Comparison of ENCODE assay signal across 9 cellular contexts in genomic region chr13:107203146-107203847, GRCh38.
A peak's percentile ranks its signal among the peaks of the same experiment; 100 is the strongest.
DNase-seq lines count a peak whose midpoint lies in the region; ATAC-seq and TF ChIP-seq lines count a peak whose summit lies in the region.
"Had no signal": no experiment of that assay in that cellular context is flagged by ENCODE, and none has a peak within 500 bp of the region (broad histone marks: within the 10 kb centered on the region; RNA-seq: fewer than 3 reads in every experiment).

No MANE protein-coding gene starts in this region.

- no peak for TF ChIP-seq POLR2A in lower leg skin (IDR thresholded peaks at IDR 0.05)

- peak overlapping the region; percentile 61 for H3K27ac ChIP-seq in psoas muscle
- H3K27ac ChIP-seq: KMS-11 had no signal

- H3K9me3 ChIP-seq in psoas muscle: no peaks in the 10 kb centered on the region

- 68 to 73% (median 72%) methylated on average over 11 of the region's 11 CpGs for WGBS in psoas muscle, 3 donors
- WGBS in lower leg skin, 2 donors: 70 to 76% methylated on average over 11 of the region's 11 CpGs

- H3K27me3 ChIP-seq in psoas muscle (ENCODE audit: insufficient read depth in 3 of 3, low read length in 2 of 3): no peaks in the 10 kb centered on the region

- no peak for DNase-seq in psoas muscle
- no peak for DNase-seq in HPDE6-E6E7 (ENCODE audit: extremely low spot score)
- DNase-seq in stimulated activated CD8-positive, alpha-beta memory T cell treated with anti-CD3 and anti-CD28 coated beads, Interleukin-4, amount 100 ng/mL, for 48 hours: no peak
- DNase-seq in lower leg skin (ENCODE audit: low spot score in 2 of 2): no peak

- TF ChIP-seq CTCF in LNCAP (IDR thresholded peaks at IDR 0.05): peak; percentile 59
- peak; percentile 28 for TF ChIP-seq CTCF in psoas muscle (IDR thresholded peaks at IDR 0.05)
- no peak for TF ChIP-seq CTCF in lower leg skin (IDR thresholded peaks at IDR 0.05)

- H3K4me3 ChIP-seq in psoas muscle (no peak overlapping the region), lower leg skin (ENCODE audit: low read depth, poor library complexity, severe bottlenecking) (no peak overlapping the region)

- ATAC-seq in GM18517 (IDR thresholded peaks at IDR 0.05; ENCODE audit: unreplicated experiment) (peak; percentile 67), esophagus mucosa (peak; percentile 34), psoas muscle (no peak), GM21423 (IDR thresholded peaks at IDR 0.05; ENCODE audit: unreplicated experiment) (no peak)

- H3K36me3 ChIP-seq in psoas muscle (ENCODE audit: insufficient read depth in 1 of 2, low read depth in 1 of 2): no peaks in the 10 kb centered on the region

- H3K4me1 ChIP-seq in psoas muscle: no peaks in the 10 kb centered on the region

- intact Hi-C loops in psoas muscle (cut with DNase I) (no loop called here), lower leg skin (cut with DNase I; ENCODE audit: low total_unique reads) (no loop called here)

Comparison
In these comparisons a context has a peak if more than half of its experiments do, and no peak if none do; other contexts are left out.
1. ATAC-seq: peak in GM18517 (single experiment) and esophagus mucosa (single experiment); none in psoas muscle (0 of 4) and GM21423 (single experiment).
2. CTCF ChIP-seq: peak in LNCAP (single experiment) and psoas muscle (single experiment); none in lower leg skin (0 of 3).